1 cellular context compared by ENCODE assay signal in the genomic region with DNA sequence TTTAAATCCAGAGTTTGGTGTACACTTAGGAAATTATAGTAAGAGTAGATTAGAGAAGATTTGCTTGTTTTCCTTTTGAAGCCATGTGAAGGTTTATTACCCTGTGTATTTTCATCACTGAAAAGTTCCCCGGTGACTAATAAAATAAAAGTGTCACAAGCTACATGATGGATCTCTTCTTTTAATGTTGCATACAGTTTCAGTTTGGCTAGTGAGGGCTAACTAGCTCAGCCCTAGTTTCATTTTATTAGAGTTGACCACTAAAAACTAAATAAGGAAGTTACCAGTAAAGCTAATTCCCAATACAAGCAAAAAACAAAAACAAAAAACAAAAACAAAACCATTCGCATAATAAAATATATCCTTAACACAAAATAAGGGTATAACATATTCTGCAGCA. TPM values are rescaled to one million over a fixed set of nuclear protein-coding genes. Genes with fewer than 3 reads are reported as not detected.
"Had no signal": no experiment of that assay in that cellular context is flagged by ENCODE, and none has a peak within 500 bp of the region (broad histone marks: within the 10 kb centered on the region; RNA-seq: fewer than 3 reads in every experiment).

No MANE protein-coding gene starts in this region.

RNA-seq across cellular contexts. Expression of a gene that starts 17.4 kb away (rescaled TPM):
- total RNA-seq: osteoblast had no signal

RNA-seq across cellular contexts. Expression of a gene that starts 56.2 kb away (rescaled TPM):
- total RNA-seq: osteoblast had no signal
